Comparison of ENCODE assay signal across 8 cellular contexts in genomic region chr1:6523566-6523965, GRCh38.
DNase-seq lines count a peak whose midpoint lies in the region; TF ChIP-seq lines count a peak whose summit lies in the region.

No MANE protein-coding gene starts in this region.

- H3K9me3 ChIP-seq in OCI-LY3 (ENCODE audit: insufficient read depth, low read length) (no peaks in the 10 kb centered on the region), parathyroid adenoma (ENCODE audit: control insufficient read depth, low read length) (no peaks in the 10 kb centered on the region)

- TF ChIP-seq CTCF in OCI-LY3 (IDR thresholded peaks at IDR 0.05; ENCODE audit: low read depth, low read length): peak; percentile 41
- TF ChIP-seq CTCF in parathyroid adenoma (IDR thresholded peaks at IDR 0.05): peak; percentile 24
- TF ChIP-seq CTCF in coronary artery (IDR thresholded peaks at IDR 0.05): no peak

- H3K79me2 ChIP-seq in OCI-LY3 (ENCODE audit: low read length) (no peaks in the 10 kb centered on the region), parathyroid adenoma (no peaks in the 10 kb centered on the region)

- no peaks in the 10 kb centered on the region for H3K27me3 ChIP-seq in OCI-LY3 (ENCODE audit: low read depth, low read length)
- no peaks in the 10 kb centered on the region for H3K27me3 ChIP-seq in parathyroid adenoma (ENCODE audit: control insufficient read depth, insufficient read depth, low read length)

- H3K36me3 ChIP-seq in OCI-LY3 (replicated peaks; ENCODE audit: low read depth, low read length) (peaks cover 14% of the 10 kb centered on the region), parathyroid adenoma (ENCODE audit: control insufficient read depth, insufficient read depth, low read length) (no peaks in the 10 kb centered on the region)

- DNase-seq in SKM-1 treated with dmso at 0.1 percent for 144 hours (lab: John Stamatoyannopoulos, UW; ENCODE audit: unreplicated experiment) (peak; percentile 46), SKM-1 (lab: John Stamatoyannopoulos, UW; ENCODE audit: unreplicated experiment) (no peak), fibroblast of gingiva (ENCODE audit: low read depth) (peak; percentile 36), coronary artery (ENCODE audit: low spot score) (no peak), nucleus accumbens (lab: John Stamatoyannopoulos, UW) (no peak), NCI-H2081 treated with DMSO at 0.1 percent for 48 hours (lab: John Stamatoyannopoulos, UW) (no peak)

- H2AFZ ChIP-seq in OCI-LY3 (ENCODE audit: low read depth, low read length) (no peak overlapping the region), parathyroid adenoma (no peak overlapping the region)

- H3K4me3 ChIP-seq in OCI-LY3 (ENCODE audit: low read length) (no peak overlapping the region), parathyroid adenoma (ENCODE audit: low read depth, low read length) (no peak overlapping the region), coronary artery (no peak overlapping the region)

- H3K9ac ChIP-seq in OCI-LY3 (ENCODE audit: low read length) (no peak overlapping the region), parathyroid adenoma (no peak overlapping the region)

- H3K4me1 ChIP-seq in OCI-LY3 (ENCODE audit: low read length) (no peaks in the 10 kb centered on the region), parathyroid adenoma (peaks cover 10% of the 10 kb centered on the region)

- no peak overlapping the region for H3K4me2 ChIP-seq in OCI-LY3 (ENCODE audit: low read length)
- H3K4me2 ChIP-seq in parathyroid adenoma (ENCODE audit: low read length): no peak overlapping the region

- no peaks in the 10 kb centered on the region for H4K20me1 ChIP-seq in OCI-LY3 (ENCODE audit: insufficient read depth, low read length)

- H3K27ac ChIP-seq in OCI-LY3 (ENCODE audit: low read length) (no peak overlapping the region), parathyroid adenoma (no peak overlapping the region), coronary artery (no peak overlapping the region)

Comparison
In these comparisons a context has a peak if more than half of its experiments do, and no peak if none do; other contexts are left out.
1. DNase-seq: peak in SKM-1 treated with dmso at 0.1 percent for 144 hours (single experiment) and fibroblast of gingiva (single experiment); none in SKM-1 (single experiment), coronary artery (single experiment), nucleus accumbens (0 of 56) and NCI-H2081 treated with DMSO at 0.1 percent for 48 hours (single experiment).